14 cellular contexts compared by ENCODE assay signal in the genomic region with DNA sequence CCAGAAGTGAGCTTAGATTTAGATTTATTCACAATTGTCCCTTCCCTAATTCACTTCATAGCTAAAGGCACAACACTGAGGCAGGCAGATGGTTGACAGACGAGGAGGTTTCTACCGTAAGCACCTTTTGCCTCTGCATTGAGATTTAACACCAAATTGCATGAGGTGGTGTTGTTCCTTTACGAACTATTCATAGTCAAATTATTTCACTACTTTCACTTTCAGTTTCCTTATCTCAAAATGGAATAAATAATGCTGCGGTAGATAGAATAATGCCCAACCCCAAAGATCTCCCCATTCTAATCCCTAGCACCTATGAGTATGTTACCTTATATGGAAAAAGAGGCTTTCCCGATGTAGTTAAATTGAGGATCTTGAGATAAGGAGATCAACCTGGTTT. TPM values are rescaled to one million over a fixed set of nuclear protein-coding genes. Genes with fewer than 3 reads are reported as not detected.
DNase-seq lines count a peak whose midpoint lies in the region; ATAC-seq and TF ChIP-seq lines count a peak whose summit lies in the region.
"Had no signal": no experiment of that assay in that cellular context is flagged by ENCODE, and none has a peak within 500 bp of the region (broad histone marks: within the 10 kb centered on the region; RNA-seq: fewer than 3 reads in every experiment).

No MANE protein-coding gene starts in this region.

- peak overlapping the region; percentile 8; the same call in 1 of the 2 replicates for H2AFZ ChIP-seq in DND-41 (ENCODE audit: low read depth, low read length)

- H3K36me3 Mint-ChIP-seq in CD14-positive monocyte (no peaks in the 10 kb centered on the region), activated B cell treated with CpG ODN at 0.5 μM for 24 hours (ENCODE audit: low read depth) (no peaks in the 10 kb centered on the region), memory B cell (no peaks in the 10 kb centered on the region)

- H3K9me3 ChIP-seq in DND-41 (ENCODE audit: insufficient read depth, low read length, severe bottlenecking), result no peaks in the 10 kb centered on the region
- H3K9me3 ChIP-seq: Caco-2, stomach had no signal

- peaks cover 7% of the 10 kb centered on the region for H3K4me1 ChIP-seq in DND-41 (ENCODE audit: insufficient read depth, low read length)
- H3K4me1 ChIP-seq: Caco-2 had no signal

- CTCF ChIA-PET in activated B cell treated with CpG ODN at 0.5 μM for 24 hours (lab: Charles Lee), result no interaction called here

- H3K9ac ChIP-seq in DND-41 (ENCODE audit: low read depth, low read length), result no peak overlapping the region

- DNase-seq in CD14-positive monocyte (ENCODE audit: low spot score) (no peak), DND-41 (no peak), activated B cell treated with CpG ODN at 0.5 μM for 24 hours (no peak), memory B cell (ENCODE audit: low spot score in 2 of 2) (no peak)
- DNase-seq: Caco-2, erythroblast, hippocampal formation, NCI-H2227 treated with DMSO at 0.1 percent for 48 hours, stomach had no signal

- intact Hi-C loops in CD14-positive monocyte (cut with micrococcal nuclease), result no loop called here
- intact Hi-C loops in activated B cell treated with CpG ODN at 0.5 μM for 24 hours (cut with micrococcal nuclease), result no loop called here

- H3K27me3 ChIP-seq in DND-41 (ENCODE audit: insufficient read depth, low read length, poor library complexity), result no peaks in the 10 kb centered on the region
- H3K27me3 ChIP-seq: stomach had no signal

- no peaks in the 10 kb centered on the region for H3K79me2 ChIP-seq in DND-41 (ENCODE audit: insufficient read depth, low read length)

- ATAC-seq in DND-41 (ENCODE audit: insufficient read depth, low read depth), result peak; percentile 65; the same call in 2 of the 3 replicates
- no peak for ATAC-seq in activated B cell treated with CpG ODN at 0.5 μM for 24 hours (ENCODE audit: low read depth)
- peak; percentile 19 for ATAC-seq in memory B cell (ENCODE audit: low read depth)
- no peak for ATAC-seq in SK-N-SH treated with all-trans-retinoic acid at 6 μM for 48 hours
- no peak for ATAC-seq in HG03280 (IDR thresholded peaks at IDR 0.05; ENCODE audit: unreplicated experiment)
- ATAC-seq in GM18498 (IDR thresholded peaks at IDR 0.05; ENCODE audit: unreplicated experiment), result no peak

- H3K4me2 ChIP-seq in DND-41 (ENCODE audit: insufficient read depth, low read length), result peak overlapping the region; percentile 58

- no peaks in the 10 kb centered on the region for H4K20me1 ChIP-seq in DND-41 (ENCODE audit: insufficient read depth, low read length)

- peak overlapping the region in 1 of 2 experiments; percentile 42; a peak in 1 of 4 replicates for H3K4me3 ChIP-seq in DND-41 (ENCODE audit: low read depth in 1 of 2, low read length in 2 of 2)
- H3K4me3 ChIP-seq: stomach had no signal

- H3K9me3 Mint-ChIP-seq in CD14-positive monocyte (peaks cover 0 to 3% (median 0%) of the 10 kb centered on the region in 7 donors), activated B cell treated with CpG ODN at 0.5 μM for 24 hours (no peaks in the 10 kb centered on the region), memory B cell (no peaks in the 10 kb centered on the region)
- H3K9me3 Mint-ChIP-seq: neural crest cell had no signal

- H3K4me1 Mint-ChIP-seq in CD14-positive monocyte, result peaks cover 11% of the 10 kb centered on the region
- H3K4me1 Mint-ChIP-seq in activated B cell treated with CpG ODN at 0.5 μM for 24 hours, result peaks cover 7% of the 10 kb centered on the region
- H3K4me1 Mint-ChIP-seq in memory B cell, result peaks cover 6% of the 10 kb centered on the region

- POLR2A ChIA-PET in activated B cell treated with CpG ODN at 0.5 μM for 24 hours (lab: Charles Lee), result no interaction called here

- TF ChIP-seq CTCF in CD14-positive monocyte (IDR thresholded peaks at IDR 0.05), result no peak
- TF ChIP-seq CTCF in DND-41 (IDR thresholded peaks at IDR 0.05; ENCODE audit: borderline replicate concordance, extremely low read depth, low read length, poor library complexity, severe bottlenecking), result no peak
- TF ChIP-seq CTCF in activated B cell treated with CpG ODN at 0.5 μM for 24 hours (IDR thresholded peaks at IDR 0.05), result no peak

- H3K27me3 Mint-ChIP-seq in CD14-positive monocyte (ENCODE audit: low read depth in 3 of 3), result no peaks in the 10 kb centered on the region
- no peaks in the 10 kb centered on the region for H3K27me3 Mint-ChIP-seq in activated B cell treated with CpG ODN at 0.5 μM for 24 hours
- H3K27me3 Mint-ChIP-seq in memory B cell, result peaks cover 5% of the 10 kb centered on the region

- H3K27ac Mint-ChIP-seq in CD14-positive monocyte (peak overlapping the region in 1 of 7 donors; percentile 3), activated B cell treated with CpG ODN at 0.5 μM for 24 hours (no peak overlapping the region), memory B cell (no peak overlapping the region)

- H3K4me3 Mint-ChIP-seq in CD14-positive monocyte (peak overlapping the region; percentile 28 to 73), activated B cell treated with CpG ODN at 0.5 μM for 24 hours (peak overlapping the region; percentile 16), memory B cell (peak overlapping the region; percentile 1)
- H3K4me3 Mint-ChIP-seq: neural crest cell had no signal

- no peak overlapping the region for H3K27ac ChIP-seq in DND-41 (ENCODE audit: low read length)
- H3K27ac ChIP-seq: stomach had no signal

- no peaks in the 10 kb centered on the region for H3K36me3 ChIP-seq in DND-41 (ENCODE audit: insufficient read depth, low read length)
- H3K36me3 ChIP-seq: stomach had no signal

TF ChIP-seq in SK-N-SH treated with all-trans-retinoic acid at 6 μM for 48 hours, 23 proteins besides CTCF, POLR2A, EP300 and RAD21:
- TF ChIP-seq SNAI2 (CRISPR knock-in tag; IDR thresholded peaks at IDR 0.05) (no peak), RARB (CRISPR knock-in tag; IDR thresholded peaks at IDR 0.05) (no peak), BACH2 (CRISPR knock-in tag; IDR thresholded peaks at IDR 0.05; ENCODE audit: borderline replicate concordance) (no peak), TCF4 (CRISPR knock-in tag; IDR thresholded peaks at IDR 0.05; ENCODE audit: borderline replicate concordance) (no peak), GLIS3 (CRISPR knock-in tag; IDR thresholded peaks at IDR 0.05) (no peak), ZFP3 (CRISPR knock-in tag; IDR thresholded peaks at IDR 0.05) (no peak)
- TF ChIP-seq, protein P1, sequence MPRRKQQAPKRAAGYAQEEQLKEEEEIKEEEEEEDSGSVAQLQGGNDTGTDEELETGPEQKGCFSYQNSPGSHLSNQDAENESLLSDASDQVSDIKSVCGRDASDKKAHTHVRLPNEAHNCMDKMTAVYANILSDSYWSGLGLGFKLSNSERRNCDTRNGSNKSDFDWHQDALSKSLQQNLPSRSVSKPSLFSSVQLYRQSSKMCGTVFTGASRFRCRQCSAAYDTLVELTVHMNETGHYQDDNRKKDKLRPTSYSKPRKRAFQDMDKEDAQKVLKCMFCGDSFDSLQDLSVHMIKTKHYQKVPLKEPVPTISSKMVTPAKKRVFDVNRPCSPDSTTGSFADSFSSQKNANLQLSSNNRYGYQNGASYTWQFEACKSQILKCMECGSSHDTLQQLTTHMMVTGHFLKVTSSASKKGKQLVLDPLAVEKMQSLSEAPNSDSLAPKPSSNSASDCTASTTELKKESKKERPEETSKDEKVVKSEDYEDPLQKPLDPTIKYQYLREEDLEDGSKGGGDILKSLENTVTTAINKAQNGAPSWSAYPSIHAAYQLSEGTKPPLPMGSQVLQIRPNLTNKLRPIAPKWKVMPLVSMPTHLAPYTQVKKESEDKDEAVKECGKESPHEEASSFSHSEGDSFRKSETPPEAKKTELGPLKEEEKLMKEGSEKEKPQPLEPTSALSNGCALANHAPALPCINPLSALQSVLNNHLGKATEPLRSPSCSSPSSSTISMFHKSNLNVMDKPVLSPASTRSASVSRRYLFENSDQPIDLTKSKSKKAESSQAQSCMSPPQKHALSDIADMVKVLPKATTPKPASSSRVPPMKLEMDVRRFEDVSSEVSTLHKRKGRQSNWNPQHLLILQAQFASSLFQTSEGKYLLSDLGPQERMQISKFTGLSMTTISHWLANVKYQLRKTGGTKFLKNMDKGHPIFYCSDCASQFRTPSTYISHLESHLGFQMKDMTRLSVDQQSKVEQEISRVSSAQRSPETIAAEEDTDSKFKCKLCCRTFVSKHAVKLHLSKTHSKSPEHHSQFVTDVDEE (CRISPR knock-in tag; IDR thresholded peaks at IDR 0.05), result no peak
- TF ChIP-seq, protein P2, sequence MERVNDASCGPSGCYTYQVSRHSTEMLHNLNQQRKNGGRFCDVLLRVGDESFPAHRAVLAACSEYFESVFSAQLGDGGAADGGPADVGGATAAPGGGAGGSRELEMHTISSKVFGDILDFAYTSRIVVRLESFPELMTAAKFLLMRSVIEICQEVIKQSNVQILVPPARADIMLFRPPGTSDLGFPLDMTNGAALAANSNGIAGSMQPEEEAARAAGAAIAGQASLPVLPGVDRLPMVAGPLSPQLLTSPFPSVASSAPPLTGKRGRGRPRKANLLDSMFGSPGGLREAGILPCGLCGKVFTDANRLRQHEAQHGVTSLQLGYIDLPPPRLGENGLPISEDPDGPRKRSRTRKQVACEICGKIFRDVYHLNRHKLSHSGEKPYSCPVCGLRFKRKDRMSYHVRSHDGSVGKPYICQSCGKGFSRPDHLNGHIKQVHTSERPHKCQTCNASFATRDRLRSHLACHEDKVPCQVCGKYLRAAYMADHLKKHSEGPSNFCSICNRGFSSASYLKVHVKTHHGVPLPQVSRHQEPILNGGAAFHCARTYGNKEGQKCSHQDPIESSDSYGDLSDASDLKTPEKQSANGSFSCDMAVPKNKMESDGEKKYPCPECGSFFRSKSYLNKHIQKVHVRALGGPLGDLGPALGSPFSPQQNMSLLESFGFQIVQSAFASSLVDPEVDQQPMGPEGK (CRISPR knock-in tag; IDR thresholded peaks at IDR 0.05; ENCODE audit: borderline replicate concordance), result no peak

RNA-seq across cellular contexts. Expression of a gene that starts 58.9 kb away (rescaled TPM):
- polyA plus RNA-seq in CD14-positive monocyte, result not detected
- total RNA-seq in activated B cell treated with CpG ODN at 0.5 μM for 24 hours, result not detected in 2 replicates
- total RNA-seq: Caco-2, chondrocyte, neural crest cell, stomach had no signal
- polyA plus RNA-seq: stomach had no signal

Comparison
In these comparisons a context has a peak if more than half of its experiments do, and no peak if none do; other contexts are left out.
1. ATAC-seq: peak in DND-41 (single experiment) and memory B cell (single experiment); none in activated B cell treated with CpG ODN at 0.5 μM for 24 hours (single experiment), SK-N-SH treated with all-trans-retinoic acid at 6 μM for 48 hours (single experiment), HG03280 (single experiment) and GM18498 (single experiment).
2. Peak in every context shown above with its lines, with median percentiles within 50 percentile points of each other: H3K4me3 Mint-ChIP-seq.